In genomic region chr15:27638950-27639349, GRCh38 we compare ENCODE assay signal across 33 cellular contexts.
"Had no signal": no experiment of that assay in that cellular context is flagged by ENCODE, and none has a peak within 500 bp of the region (broad histone marks: within the 10 kb centered on the region; RNA-seq: fewer than 3 reads in every experiment).

No MANE protein-coding gene starts in this region.

- H3K36me3 Mint-ChIP-seq: activated naive CD8-positive, alpha-beta T cell; brain; mesothelial cell of epicardium; naive B cell; stimulated activated memory B cell treated with anti-CD40 and anti-IgM and Interleukin-4, amounts not matched to agents 10 μg/mL and 1 μg/mL and 100 μg/mL, for 72 hours had no signal

- H3K4me1 ChIP-seq: ascending aorta, gastroesophageal sphincter, pancreas, prostate gland, sigmoid colon, upper lobe of left lung had no signal

- H3K27ac ChIP-seq: ascending aorta, coronary artery, dorsolateral prefrontal cortex, gastroesophageal sphincter, pancreas, prostate gland, sigmoid colon, upper lobe of left lung, VCaP had no signal

- H3K4me1 Mint-ChIP-seq: mesothelial cell of epicardium; naive B cell; stimulated activated memory B cell treated with anti-CD40 and anti-IgM and Interleukin-4, amounts not matched to agents 10 μg/mL and 1 μg/mL and 100 μg/mL, for 72 hours; stimulated activated naive CD8-positive, alpha-beta T cell treated with anti-CD3 and anti-CD28 coated beads, Interleukin-15, amount 100 ng/mL, for 72 hours had no signal

- DNase-seq: activated CD4-positive, alpha-beta T cell treated with anti-CD3 and anti-CD28 coated beads for 48 hours; activated CD4-positive, alpha-beta T cell treated with anti-CD3 and anti-CD28 coated beads, Interleukin-2, amount 50 U/mL, for 48 hours; activated CD8-positive, alpha-beta memory T cell treated with anti-CD3 and anti-CD28 coated beads for 24 hours; activated effector memory CD4-positive, alpha-beta T cell treated with Interleukin-2 at 50 U/mL for 16 hours; activated naive CD4-positive, alpha-beta T cell treated with Interleukin-2 at 50 U/mL for 16 hours; dorsolateral prefrontal cortex; effector memory CD4-positive, alpha-beta T cell; erythroblast; head of caudate nucleus; hippocampal formation; left cardiac atrium; mammary epithelial cell; naive B cell; nephron progenitor cell; nucleus accumbens; retina; sigmoid colon; small intestine; stimulated activated CD4-positive, alpha-beta T cell treated with anti-CD3 and anti-CD28 coated beads, Interleukin-4, amount 100 ng/mL, for 24 hours; stimulated activated naive CD8-positive, alpha-beta T cell treated with anti-CD3 and anti-CD28 coated beads, Interleukin-15, amount 100 ng/mL, for 72 hours; substantia nigra had no signal

- H3K4me3 Mint-ChIP-seq: activated naive CD8-positive, alpha-beta T cell; brain; mesothelial cell of epicardium; naive B cell; nephron progenitor cell; stimulated activated memory B cell treated with anti-CD40 and anti-IgM and Interleukin-4, amounts not matched to agents 10 μg/mL and 1 μg/mL and 100 μg/mL, for 72 hours; stimulated activated naive CD8-positive, alpha-beta T cell treated with anti-CD3 and anti-CD28 coated beads, Interleukin-15, amount 100 ng/mL, for 72 hours had no signal

- H3K27me3 Mint-ChIP-seq: activated naive CD8-positive, alpha-beta T cell; naive B cell; stimulated activated memory B cell treated with anti-CD40 and anti-IgM and Interleukin-4, amounts not matched to agents 10 μg/mL and 1 μg/mL and 100 μg/mL, for 72 hours; stimulated activated naive CD8-positive, alpha-beta T cell treated with anti-CD3 and anti-CD28 coated beads, Interleukin-15, amount 100 ng/mL, for 72 hours had no signal

- H3K27ac Mint-ChIP-seq: activated naive CD8-positive, alpha-beta T cell; brain; mesothelial cell of epicardium; naive B cell; nephron progenitor cell; stimulated activated memory B cell treated with anti-CD40 and anti-IgM and Interleukin-4, amounts not matched to agents 10 μg/mL and 1 μg/mL and 100 μg/mL, for 72 hours; stimulated activated naive CD8-positive, alpha-beta T cell treated with anti-CD3 and anti-CD28 coated beads, Interleukin-15, amount 100 ng/mL, for 72 hours had no signal

- H3K9me3 ChIP-seq: ascending aorta, pancreas, prostate gland had no signal

- H3K27me3 ChIP-seq: ascending aorta, gastroesophageal sphincter, pancreas, sigmoid colon, upper lobe of left lung had no signal

- H3K36me3 ChIP-seq: ascending aorta, gastroesophageal sphincter, pancreas, prostate gland, sigmoid colon, upper lobe of left lung had no signal

- H3K4me3 ChIP-seq: ascending aorta, coronary artery, dorsolateral prefrontal cortex, gastroesophageal sphincter, pancreas, prostate gland, sigmoid colon, upper lobe of left lung had no signal

- ATAC-seq: activated CD4-positive, CD25-positive, alpha-beta regulatory T cell treated with anti-CD3 and anti-CD28 coated beads, Interleukin-2, amount 50 U/mL, for 24 hours; gastroesophageal sphincter; left cardiac atrium; pancreas; stimulated activated memory B cell treated with anti-CD40 and anti-IgM and Interleukin-4, amounts not matched to agents 10 μg/mL and 1 μg/mL and 100 μg/mL, for 72 hours; stimulated activated naive CD8-positive, alpha-beta T cell treated with anti-CD3 and anti-CD28 coated beads, Interleukin-15, amount 100 ng/mL, for 72 hours had no signal
